In genomic region chr1:40404670-40405462, GRCh38 we compare ENCODE assay signal across 8 cellular contexts. TPM values are rescaled to one million over a fixed set of nuclear protein-coding genes. Genes with fewer than 3 reads are reported as not detected.
DNase-seq lines count a peak whose midpoint lies in the region; ATAC-seq, FAIRE-seq and TF ChIP-seq lines count a peak whose summit lies in the region.

No MANE protein-coding gene starts in this region.

- ATAC-seq in HG02623 (IDR thresholded peaks at IDR 0.05; ENCODE audit: unreplicated experiment): no peak

- H3K4me3 Mint-ChIP-seq in activated CD4-positive, alpha-beta memory T cell treated with anti-CD3 and anti-CD28 coated beads, Interleukin-2, amount 10 ng/mL, durations not matched to agents 7 days and 5 days: no peak overlapping the region

- POLR2A ChIA-PET in activated CD4-positive, alpha-beta memory T cell treated with anti-CD3 and anti-CD28 coated beads, Interleukin-2, amount 10 ng/mL, durations not matched to agents 7 days and 5 days (lab: Charles Lee): interaction anchor here (0.6 to 28.4 kb wide), 6 partner anchors 10 to 163 kb away, joined by 3 to 997 read pairs (median 4); partner anchors contain the start of genes COL9A2 and SMAP2

- FAIRE-seq in GM12892 (lab: Jason Lieb, UNC): peak; percentile 67

- H3K9me3 ChIP-seq in BLaER1 treated with 17β-estradiol and CSF1 and Interleukin-3, amounts not matched to agents 10 nM and 100 nM (replicated peaks in 1 of 11): no peaks in the 10 kb centered on the region

- H3K36me3 Mint-ChIP-seq in activated CD4-positive, alpha-beta memory T cell treated with anti-CD3 and anti-CD28 coated beads, Interleukin-2, amount 10 ng/mL, durations not matched to agents 7 days and 5 days (ENCODE audit: low read depth): peaks cover 55% of the 10 kb centered on the region

- no peaks in the 10 kb centered on the region for H3K27me3 Mint-ChIP-seq in activated CD4-positive, alpha-beta memory T cell treated with anti-CD3 and anti-CD28 coated beads, Interleukin-2, amount 10 ng/mL, durations not matched to agents 7 days and 5 days

- peak overlapping the region; percentile 17 for H3K27ac Mint-ChIP-seq in activated CD4-positive, alpha-beta memory T cell treated with anti-CD3 and anti-CD28 coated beads, Interleukin-2, amount 10 ng/mL, durations not matched to agents 7 days and 5 days

- TF ChIP-seq CTCF in fibroblast of the aortic adventitia (IDR thresholded peaks at IDR 0.05; ENCODE audit: insufficient read depth, low read length): peak; percentile 73

- no peak for TF ChIP-seq POLR2A in GM12892 (IDR thresholded peaks at IDR 0.05; ENCODE audit: low read depth, low read length)

- H3K9ac ChIP-seq in BLaER1 treated with 17β-estradiol and CSF1 and Interleukin-3, amounts not matched to agents 10 nM and 100 nM: peak overlapping the region in 5 of 11 experiments; percentile 14 to 70 (median 31); a peak in 8 of 22 replicates

- CTCF ChIA-PET in activated CD4-positive, alpha-beta memory T cell treated with anti-CD3 and anti-CD28 coated beads, Interleukin-2, amount 10 ng/mL, durations not matched to agents 7 days and 5 days (lab: Charles Lee): interaction anchor here (0.6 to 5.4 kb wide), 27 partner anchors 12 to 444 kb away, joined by 3 to 59 read pairs (median 5); partner anchors contain the start of genes COL9A2, RLF, SMAP2 and ZFP69B

- no peaks in the 10 kb centered on the region for H3K27me3 ChIP-seq in BLaER1 treated with 17β-estradiol and CSF1 and Interleukin-3, amounts not matched to agents 10 nM and 100 nM

- peak overlapping the region in 7 of 11 experiments; percentile 28 to 100 (median 54); a peak in 12 of 22 replicates for H3K27ac ChIP-seq in BLaER1 treated with 17β-estradiol and CSF1 and Interleukin-3, amounts not matched to agents 10 nM and 100 nM

- H3K4me2 ChIP-seq in BLaER1 treated with 17β-estradiol and CSF1 and Interleukin-3, amounts not matched to agents 10 nM and 100 nM: peak overlapping the region in 5 of 11 experiments; percentile 1 to 98 (median 43); a peak in 8 of 22 replicates

- no peak for DNase-seq in GM12892 (ENCODE audit: insufficient read length)
- peak; percentile 22 for DNase-seq in NCI-H226
- peak; percentile 47 for DNase-seq in activated CD4-positive, alpha-beta memory T cell treated with anti-CD3 and anti-CD28 coated beads, Interleukin-2, amount 10 ng/mL, durations not matched to agents 7 days and 5 days
- peak; percentile 85 for DNase-seq in fibroblast of the aortic adventitia (ENCODE audit: low read depth)
- peak; percentile 85 for DNase-seq in pons (ENCODE audit: low spot score)
- DNase-seq in activated effector memory CD4-positive, alpha-beta T cell treated with anti-CD3 and anti-CD28 coated beads, Interleukin-2, amount 50 U/mL, for 16 hours: no peak

- H3K4me1 Mint-ChIP-seq in activated CD4-positive, alpha-beta memory T cell treated with anti-CD3 and anti-CD28 coated beads, Interleukin-2, amount 10 ng/mL, durations not matched to agents 7 days and 5 days: peaks cover 54% of the 10 kb centered on the region

- no peak overlapping the region for H3K4me3 ChIP-seq in BLaER1 treated with 17β-estradiol and CSF1 and Interleukin-3, amounts not matched to agents 10 nM and 100 nM
- no peak overlapping the region for H3K4me3 ChIP-seq in fibroblast of the aortic adventitia (ENCODE audit: low read depth, low read length)

- peaks cover 6 to 63% (median 39%) of the 10 kb centered on the region in 10 experiments for H3K4me1 ChIP-seq in BLaER1 treated with 17β-estradiol and CSF1 and Interleukin-3, amounts not matched to agents 10 nM and 100 nM

- H3K36me3 ChIP-seq in BLaER1 treated with 17β-estradiol and CSF1 and Interleukin-3, amounts not matched to agents 10 nM and 100 nM: peaks cover 22 to 70% (median 32%) of the 10 kb centered on the region in 11 experiments

- H4K20me1 ChIP-seq in BLaER1 treated with 17β-estradiol and CSF1 and Interleukin-3, amounts not matched to agents 10 nM and 100 nM: peaks cover 0 to 50% (median 14%) of the 10 kb centered on the region in 11 experiments; a peak in 11 of 22 replicates

- H3K9me3 Mint-ChIP-seq in activated CD4-positive, alpha-beta memory T cell treated with anti-CD3 and anti-CD28 coated beads, Interleukin-2, amount 10 ng/mL, durations not matched to agents 7 days and 5 days: no peaks in the 10 kb centered on the region

RNA-seq across cellular contexts. Expression of gene SMAP2, which starts 31.3 kb away (rescaled TPM):
- polyA plus RNA-seq in GM12892 (2012; ENCODE audit: missing spikeins): 122 TPM
- total RNA-seq in activated CD4-positive, alpha-beta memory T cell treated with anti-CD3 and anti-CD28 coated beads, Interleukin-2, amount 10 ng/mL, durations not matched to agents 7 days and 5 days: 100 to 1,000 TPM; 172 to 173 TPM
- total RNA-seq in fibroblast of the aortic adventitia (ENCODE audit: low replicate concordance): 5.4 and 27.4 TPM in 2 replicates

RNA-seq across cellular contexts. Expression of gene ZFP69B, which starts 45.4 kb away (rescaled TPM):
- polyA plus RNA-seq in GM12892 (2012; ENCODE audit: missing spikeins): 2.8 TPM
- total RNA-seq in activated CD4-positive, alpha-beta memory T cell treated with anti-CD3 and anti-CD28 coated beads, Interleukin-2, amount 10 ng/mL, durations not matched to agents 7 days and 5 days: 1 to 10 TPM; 5.4 to 5.9 TPM
- 6.1 and 8.5 TPM in 2 replicates for total RNA-seq in fibroblast of the aortic adventitia (ENCODE audit: low replicate concordance)

Comparison
In these comparisons a context has a peak if more than half of its experiments do, and no peak if none do; other contexts are left out.
1. DNase-seq: peak in NCI-H226 (single experiment), activated CD4-positive, alpha-beta memory T cell treated with anti-CD3 and anti-CD28 coated beads, Interleukin-2, amount 10 ng/mL, durations not matched to agents 7 days and 5 days (single experiment), fibroblast of the aortic adventitia (single experiment) and pons (single experiment); none in GM12892 (single experiment) and activated effector memory CD4-positive, alpha-beta T cell treated with anti-CD3 and anti-CD28 coated beads, Interleukin-2, amount 50 U/mL, for 16 hours (single experiment).